ENCODE assay signal across 1 cellular context in genomic region chr19:45739498-45740439, GRCh38.
TF ChIP-seq lines count a peak whose summit lies in the region.

No MANE protein-coding gene starts in this region.

TF ChIP-seq in GM23338, 12 proteins besides CTCF, POLR2A, EP300 and RAD21 (continued from another document):
- TF ChIP-seq ZNF462 (CRISPR knock-in tag; IDR thresholded peaks at IDR 0.05) (no peak), REST (IDR thresholded peaks at IDR 0.05; ENCODE audit: unreplicated experiment) (no peak), ZNF331 (CRISPR knock-in tag; IDR thresholded peaks at IDR 0.05; ENCODE audit: low read depth) (no peak), EZH2phosphoT487 (IDR thresholded peaks at IDR 0.05; ENCODE audit: unreplicated experiment) (no peak), STAT1 (IDR thresholded peaks at IDR 0.05; ENCODE audit: unreplicated experiment) (no peak)
